25 cellular contexts compared by ENCODE assay signal in genomic region chr18:79385749-79386341, GRCh38. TPM values are rescaled to one million over a fixed set of nuclear protein-coding genes. Genes with fewer than 3 reads are reported as not detected.
DNase-seq lines count a peak whose midpoint lies in the region; ATAC-seq and TF ChIP-seq lines count a peak whose summit lies in the region.
"Had no signal": no experiment of that assay in that cellular context is flagged by ENCODE, and none has a peak within 500 bp of the region (broad histone marks: within the 10 kb centered on the region; RNA-seq: fewer than 3 reads in every experiment).

No MANE protein-coding gene starts in this region.

- H2BK12ac ChIP-seq in neuronal stem cell (ENCODE audit: low read length) = no peak overlapping the region

- peak overlapping the region in 9 of 11 experiments; percentile 15 to 70 (median 43); a peak in 17 of 22 replicates for H3K4me2 ChIP-seq in BLaER1 treated with 17β-estradiol and CSF1 and Interleukin-3, amounts not matched to agents 10 nM and 100 nM
- no peak overlapping the region for H3K4me2 ChIP-seq in neuronal stem cell (ENCODE audit: insufficient read depth, low read length, poor library complexity, severe bottlenecking)
- H3K4me2 ChIP-seq: GM23338 had no signal

- no peak overlapping the region for H4K8ac ChIP-seq in neuronal stem cell (ENCODE audit: low read depth, low read length)

- intact Hi-C loops in activated T-helper 2 cell treated with anti-CD3 and anti-CD28 coated beads, Interferon-gamma antibody, Interleukin-2, Interleukin-4, amounts not matched to agents 10 μg/mL and 5 μg/mL and 100 μg/mL, durations not matched to agents 14 hours and 24 hours and 36 hours (cut with micrococcal nuclease) = no loop called here

- no peak overlapping the region for H2BK120ac ChIP-seq in neuronal stem cell (ENCODE audit: low read depth, low read length)

- H3K27ac Mint-ChIP-seq in activated T-helper 2 cell treated with anti-CD3 and anti-CD28 coated beads, Interferon-gamma antibody, Interleukin-2, Interleukin-4, amounts not matched to agents 10 μg/mL and 5 μg/mL and 100 μg/mL, durations not matched to agents 14 hours and 24 hours and 36 hours = no peak overlapping the region
- H3K27ac Mint-ChIP-seq: activated naive CD4-positive, alpha-beta T cell treated with anti-CD3 and anti-CD28 coated beads for 36 hours; activated T-cell treated with anti-CD3 and anti-CD28 coated beads, Interleukin-2, amount 50 U/mL, for 72 hours; CD14-positive monocyte; GM23338; progenitor cell of endocrine pancreas; T-helper 1 cell treated with Interleukin-12 subunit alpha and Interleukin-12 subunit beta and Interleukin-4 antibody, amounts not matched to agents 30 μg/mL and 1 μg/mL, for 36 hours had no signal

- no peaks in the 10 kb centered on the region for H3K36me3 Mint-ChIP-seq in activated T-helper 2 cell treated with anti-CD3 and anti-CD28 coated beads, Interferon-gamma antibody, Interleukin-2, Interleukin-4, amounts not matched to agents 10 μg/mL and 5 μg/mL and 100 μg/mL, durations not matched to agents 14 hours and 24 hours and 36 hours (ENCODE audit: low read depth)

- peak overlapping the region; percentile 90 for H3K14ac ChIP-seq in neuronal stem cell (ENCODE audit: low read length)

- in situ Hi-C loops in GM13976 (cut with MboI; ENCODE audit: low sequenced_read_pairs, unreplicated experiment) = no loop called here

- no peaks in the 10 kb centered on the region for H3K9me3 Mint-ChIP-seq in activated T-helper 2 cell treated with anti-CD3 and anti-CD28 coated beads, Interferon-gamma antibody, Interleukin-2, Interleukin-4, amounts not matched to agents 10 μg/mL and 5 μg/mL and 100 μg/mL, durations not matched to agents 14 hours and 24 hours and 36 hours
- H3K9me3 Mint-ChIP-seq: activated naive CD4-positive, alpha-beta T cell treated with anti-CD3 and anti-CD28 coated beads for 36 hours; activated T-cell treated with anti-CD3 and anti-CD28 coated beads, Interleukin-2, amount 50 U/mL, for 72 hours; GM23338; T-helper 1 cell treated with Interleukin-12 subunit alpha and Interleukin-12 subunit beta and Interleukin-4 antibody, amounts not matched to agents 30 μg/mL and 1 μg/mL, for 36 hours had no signal

- H3K4me1 Mint-ChIP-seq in activated T-helper 2 cell treated with anti-CD3 and anti-CD28 coated beads, Interferon-gamma antibody, Interleukin-2, Interleukin-4, amounts not matched to agents 10 μg/mL and 5 μg/mL and 100 μg/mL, durations not matched to agents 14 hours and 24 hours and 36 hours (ENCODE audit: low read depth) = peaks cover 5% of the 10 kb centered on the region
- H3K4me1 Mint-ChIP-seq: CD14-positive monocyte had no signal

- ATAC-seq in GM18909 (IDR thresholded peaks at IDR 0.05; ENCODE audit: poor library complexity, unreplicated experiment) = no peak
- ATAC-seq: activated T-cell treated with anti-CD3 and anti-CD28 coated beads, Interleukin-2, amount 50 U/mL, for 72 hours; GM12878; GM23338; K562 had no signal

- H3K36me3 ChIP-seq in BLaER1 treated with 17β-estradiol and CSF1 and Interleukin-3, amounts not matched to agents 10 nM and 100 nM = no peaks in the 10 kb centered on the region
- H3K36me3 ChIP-seq in WERI-Rb-1 (no peaks in the 10 kb centered on the region), neuronal stem cell (replicated peaks in 1 of 2; ENCODE audit: control insufficient read depth in 2 of 2, insufficient read depth in 2 of 2, low read length in 2 of 2) (no peaks in the 10 kb centered on the region)
- H3K36me3 ChIP-seq: brain microvascular endothelial cell, vagina had no signal

- WGBS in neuronal stem cell (ENCODE audit: extremely low coverage in 2 of 2, insufficient read length in 2 of 2, insufficient replicate concordance in 1 of 2), 2 donors = no CpG with 5 or more reads among the region's 21 CpGs

- peak overlapping the region in 1 of 11 experiments; percentile 31; a peak in 1 of 22 replicates for H3K9ac ChIP-seq in BLaER1 treated with 17β-estradiol and CSF1 and Interleukin-3, amounts not matched to agents 10 nM and 100 nM
- peak overlapping the region; percentile 35 for H3K9ac ChIP-seq in neuronal stem cell (ENCODE audit: low read depth, low read length, poor library complexity)

- no peak overlapping the region for H2BK5ac ChIP-seq in neuronal stem cell (ENCODE audit: low read length)

- H3K4me1 ChIP-seq in BLaER1 treated with 17β-estradiol and CSF1 and Interleukin-3, amounts not matched to agents 10 nM and 100 nM = peaks cover 0 to 21% (median 16%) of the 10 kb centered on the region in 10 experiments; a peak in 16 of 20 replicates
- peaks cover 0 to 6% of the 10 kb centered on the region in 2 donors for H3K4me1 ChIP-seq in neuronal stem cell (ENCODE audit: control insufficient read depth in 2 of 2, insufficient read depth in 1 of 2, low read depth in 1 of 2, low read length in 2 of 2)
- H3K4me1 ChIP-seq: vagina had no signal

- peak overlapping the region; percentile 39 for H3K18ac ChIP-seq in neuronal stem cell (ENCODE audit: low read length)

- no peak overlapping the region for H2AK5ac ChIP-seq in neuronal stem cell (ENCODE audit: low read depth, low read length)

- H2BK15ac ChIP-seq in neuronal stem cell (ENCODE audit: low read length) = peak overlapping the region; percentile 84

- no peak overlapping the region for H3K4me3 Mint-ChIP-seq in activated T-helper 2 cell treated with anti-CD3 and anti-CD28 coated beads, Interferon-gamma antibody, Interleukin-2, Interleukin-4, amounts not matched to agents 10 μg/mL and 5 μg/mL and 100 μg/mL, durations not matched to agents 14 hours and 24 hours and 36 hours (ENCODE audit: low read depth)
- H3K4me3 Mint-ChIP-seq: activated naive CD4-positive, alpha-beta T cell treated with anti-CD3 and anti-CD28 coated beads for 36 hours; activated T-cell treated with anti-CD3 and anti-CD28 coated beads, Interleukin-2, amount 50 U/mL, for 72 hours; CD14-positive monocyte; GM23338; T-helper 1 cell treated with Interleukin-12 subunit alpha and Interleukin-12 subunit beta and Interleukin-4 antibody, amounts not matched to agents 30 μg/mL and 1 μg/mL, for 36 hours had no signal

- peak; percentile 25 for DNase-seq in GM13976 (ENCODE audit: low spot score)
- no peak for DNase-seq in WERI-Rb-1
- no peak for DNase-seq in neuronal stem cell (ENCODE audit: low spot score)
- no peak for DNase-seq in amniotic stem cell (lab: John Stamatoyannopoulos, UW)
- no peak for DNase-seq in activated CD4-positive, alpha-beta T cell treated with anti-CD3 and anti-CD28 coated beads for 48 hours
- no peak for DNase-seq in activated T-helper 2 cell treated with anti-CD3 and anti-CD28 coated beads, Interferon-gamma antibody, Interleukin-2, Interleukin-4, amounts not matched to agents 10 μg/mL and 5 μg/mL and 100 μg/mL, durations not matched to agents 14 hours and 24 hours and 36 hours (ENCODE audit: low spot score)
- DNase-seq: activated naive CD4-positive, alpha-beta T cell treated with anti-CD3 and anti-CD28 coated beads for 36 hours; activated T-cell treated with anti-CD3 and anti-CD28 coated beads, Interleukin-2, amount 50 U/mL, for 72 hours; brain microvascular endothelial cell; glutamatergic neuron; NCI-H1105 treated with DMSO at 0.1 percent for 48 hours; NCI-H2081; NCI-H345; NCI-H774; stimulated activated CD4-positive, alpha-beta T cell treated with anti-CD3 and anti-CD28 coated beads, Interleukin-15, amount 100 ng/mL, for 24 hours; stimulated activated naive CD4-positive, alpha-beta T cell had no signal

- no peak for TF ChIP-seq CTCF in GM13976 (IDR thresholded peaks at IDR 0.05; ENCODE audit: borderline replicate concordance, control extremely low read depth, extremely low read depth, insufficient read depth, missing control alignments)
- no peak for TF ChIP-seq CTCF in WERI-Rb-1 (IDR thresholded peaks at IDR 0.05; ENCODE audit: low read depth, low read length)

- peaks cover 0 to 68% (median 11%) of the 10 kb centered on the region in 11 experiments; a peak in 10 of 22 replicates for H4K20me1 ChIP-seq in BLaER1 treated with 17β-estradiol and CSF1 and Interleukin-3, amounts not matched to agents 10 nM and 100 nM

- peak overlapping the region; percentile 34 for H3K23ac ChIP-seq in neuronal stem cell (ENCODE audit: low read depth, low read length, poor library complexity)

- no peaks in the 10 kb centered on the region for H3K9me3 ChIP-seq in BLaER1 treated with 17β-estradiol and CSF1 and Interleukin-3, amounts not matched to agents 10 nM and 100 nM (replicated peaks in 1 of 11)
- H3K9me3 ChIP-seq in WERI-Rb-1 (ENCODE audit: severe bottlenecking) (no peaks in the 10 kb centered on the region), neuronal stem cell (replicated peaks in 1 of 2; ENCODE audit: control insufficient read depth in 2 of 2, insufficient read depth in 1 of 2, low read depth in 1 of 2, low read length in 2 of 2) (no peaks in the 10 kb centered on the region)
- H3K9me3 ChIP-seq: vagina had no signal

- peaks cover 23% of the 10 kb centered on the region for H3K27me3 Mint-ChIP-seq in activated T-helper 2 cell treated with anti-CD3 and anti-CD28 coated beads, Interferon-gamma antibody, Interleukin-2, Interleukin-4, amounts not matched to agents 10 μg/mL and 5 μg/mL and 100 μg/mL, durations not matched to agents 14 hours and 24 hours and 36 hours (ENCODE audit: low read depth)

- H3K4ac ChIP-seq in neuronal stem cell (ENCODE audit: low read length) = no peak overlapping the region

- no peak overlapping the region for H4K91ac ChIP-seq in neuronal stem cell (ENCODE audit: low read depth, low read length, poor library complexity)

- no peak overlapping the region for H2AFZ ChIP-seq in neuronal stem cell (ENCODE audit: low read length)
- H2AFZ ChIP-seq: GM23338 had no signal

- H3K27me3 ChIP-seq in BLaER1 treated with 17β-estradiol and CSF1 and Interleukin-3, amounts not matched to agents 10 nM and 100 nM = peaks cover 5 to 41% (median 24%) of the 10 kb centered on the region in 11 experiments; a peak in 19 of 22 replicates
- H3K27me3 ChIP-seq in WERI-Rb-1 (ENCODE audit: insufficient read depth, low read depth, severe bottlenecking) = no peaks in the 10 kb centered on the region
- peaks cover 0 to 20% (median 2%) of the 10 kb centered on the region in 3 experiments for H3K27me3 ChIP-seq in neuronal stem cell (ENCODE audit: control insufficient read depth in 3 of 3, insufficient read depth in 3 of 3, low read depth in 1 of 3, low read length in 3 of 3)
- H3K27me3 ChIP-seq: vagina had no signal

- H3K27ac ChIP-seq in BLaER1 treated with 17β-estradiol and CSF1 and Interleukin-3, amounts not matched to agents 10 nM and 100 nM = no peak overlapping the region
- H3K27ac ChIP-seq in WERI-Rb-1 (peak overlapping the region; percentile 9; the same call in 1 of the 2 replicates), neuronal stem cell (replicated peaks; ENCODE audit: low read length) (no peak overlapping the region)
- H3K27ac ChIP-seq: brain microvascular endothelial cell, vagina had no signal

- H3K79me1 ChIP-seq in neuronal stem cell (ENCODE audit: low read depth, low read length) = no peaks in the 10 kb centered on the region

- no peak overlapping the region for H3K4me3 ChIP-seq in BLaER1 treated with 17β-estradiol and CSF1 and Interleukin-3, amounts not matched to agents 10 nM and 100 nM
- H3K4me3 ChIP-seq in WERI-Rb-1 (ENCODE audit: low read depth, low read length) (no peak overlapping the region), neuronal stem cell (ENCODE audit: low read length in 2 of 2) (no peak overlapping the region)
- H3K4me3 ChIP-seq: GM12878, GM23338, K562, vagina had no signal

RNA-seq across cellular contexts. Expression of gene NFATC1, which starts 9.9 kb away (rescaled TPM):
- 4.7 TPM for polyA plus RNA-seq in neuronal stem cell (2013, experiment 1 of 2)
- 5.2 TPM for polyA plus RNA-seq in neuronal stem cell (2013, experiment 2 of 2)
- total RNA-seq in activated T-helper 2 cell treated with anti-CD3 and anti-CD28 coated beads, Interferon-gamma antibody, Interleukin-2, Interleukin-4, amounts not matched to agents 10 μg/mL and 5 μg/mL and 100 μg/mL, durations not matched to agents 14 hours and 24 hours and 36 hours = 95.0 and 99.9 TPM in 2 replicates
